ENCODE assay signal across 8 cellular contexts in genomic region chr7:130896898-130897514, GRCh38.
A peak's percentile ranks its signal among the peaks of the same experiment; 100 is the strongest.
DNase-seq lines count a peak whose midpoint lies in the region; ATAC-seq, FAIRE-seq and TF ChIP-seq lines count a peak whose summit lies in the region.

No MANE protein-coding gene starts in this region.

- 46 to 47% methylated on average over 22 of the region's 22 CpGs for WGBS in pancreas, 2 donors

- H3K36me3 ChIP-seq in SK-N-MC (ENCODE audit: insufficient read depth, low read length) (peaks cover 85% of the 10 kb centered on the region), pancreas (no peaks in the 10 kb centered on the region), upper lobe of right lung (peaks cover 54% of the 10 kb centered on the region)

- H3K4me3 ChIP-seq in SK-N-MC (no peak overlapping the region), pancreas (no peak overlapping the region), upper lobe of right lung (no peak overlapping the region)

- H3K9me3 Mint-ChIP-seq in activated naive CD4-positive, alpha-beta T cell treated with anti-CD3 and anti-CD28 coated beads, Interleukin-2, amount 50 U/mL, for 24 hours = no peaks in the 10 kb centered on the region
- H3K9me3 Mint-ChIP-seq in glutamatergic neuron (ENCODE audit: unreplicated experiment) = peaks cover 6% of the 10 kb centered on the region

- H3K27me3 ChIP-seq in pancreas (no peaks in the 10 kb centered on the region), upper lobe of right lung (no peaks in the 10 kb centered on the region)

- H3K4me3 Mint-ChIP-seq in activated naive CD4-positive, alpha-beta T cell treated with anti-CD3 and anti-CD28 coated beads, Interleukin-2, amount 50 U/mL, for 24 hours = peak overlapping the region; percentile 71
- no peak overlapping the region for H3K4me3 Mint-ChIP-seq in glutamatergic neuron (ENCODE audit: unreplicated experiment)

- ATAC-seq in pancreas = peak; percentile 55 to 66 (median 62)
- ATAC-seq in upper lobe of right lung = peak; percentile 64

- peaks cover 5% of the 10 kb centered on the region; the same call in 1 of the 2 replicates for H3K9me3 ChIP-seq in SK-N-MC (ENCODE audit: low read depth, low read length)
- no peaks in the 10 kb centered on the region for H3K9me3 ChIP-seq in pancreas
- H3K9me3 ChIP-seq in upper lobe of right lung = no peaks in the 10 kb centered on the region

- peaks cover 88% of the 10 kb centered on the region for H3K4me1 Mint-ChIP-seq in activated naive CD4-positive, alpha-beta T cell treated with anti-CD3 and anti-CD28 coated beads, Interleukin-2, amount 50 U/mL, for 24 hours
- H3K4me1 Mint-ChIP-seq in glutamatergic neuron (ENCODE audit: low read depth, unreplicated experiment) = peaks cover 23% of the 10 kb centered on the region

- peak overlapping the region; percentile 8 for H3K9ac ChIP-seq in SK-N-MC (ENCODE audit: insufficient read length)

- H3K36me3 Mint-ChIP-seq in activated naive CD4-positive, alpha-beta T cell treated with anti-CD3 and anti-CD28 coated beads, Interleukin-2, amount 50 U/mL, for 24 hours = peaks cover 41% of the 10 kb centered on the region
- peaks cover 7% of the 10 kb centered on the region for H3K36me3 Mint-ChIP-seq in glutamatergic neuron (ENCODE audit: unreplicated experiment)

- intact Hi-C loops in pancreas (cut with DNase I) = loop anchor here in 1 of 3 donors (5.0 kb wide), 2 partner anchors 110 to 150 kb away; no protein-coding TSS in a partner anchor
- intact Hi-C loops in upper lobe of right lung (cut with DNase I) = loop anchor here (10.0 kb wide), 1 partner anchor 118 kb away; no protein-coding TSS in a partner anchor

- no peak for TF ChIP-seq POLR2A in H54 (IDR thresholded peaks at IDR 0.05; ENCODE audit: low read depth, low read length)

- DNase-seq in GM10266 (ENCODE audit: extremely low spot score) = peak; percentile 53
- DNase-seq in HUDEP-2 (lab: John Stamatoyannopoulos, UW; ENCODE audit: unreplicated experiment in 76 of 76) = peak in 69 of 76 experiments; percentile 2 to 72 (median 38)
- DNase-seq in SK-N-MC (ENCODE audit: low read depth, low spot score) = no peak
- peak; percentile 76 for DNase-seq in glutamatergic neuron
- DNase-seq in pancreas = peak in 5 of 6 donors; percentile 50 to 79 (median 70)
- DNase-seq in upper lobe of right lung = peak; percentile 86
- DNase-seq in H54 (ENCODE audit: insufficient read length, low spot score) = no peak

- FAIRE-seq in pancreas (lab: Jason Lieb, UNC) = no peak
- FAIRE-seq in H54 (lab: Jason Lieb, UNC) = no peak

- no peaks in the 10 kb centered on the region for H3K27me3 Mint-ChIP-seq in activated naive CD4-positive, alpha-beta T cell treated with anti-CD3 and anti-CD28 coated beads, Interleukin-2, amount 50 U/mL, for 24 hours
- peaks cover 4% of the 10 kb centered on the region for H3K27me3 Mint-ChIP-seq in glutamatergic neuron (ENCODE audit: unreplicated experiment)

- H3K4me1 ChIP-seq in pancreas = peaks cover 10 to 63% (median 38%) of the 10 kb centered on the region in 3 donors
- H3K4me1 ChIP-seq in upper lobe of right lung = peaks cover 78% of the 10 kb centered on the region

- peak overlapping the region; percentile 83 for H3K27ac Mint-ChIP-seq in activated naive CD4-positive, alpha-beta T cell treated with anti-CD3 and anti-CD28 coated beads, Interleukin-2, amount 50 U/mL, for 24 hours
- peak overlapping the region; percentile 2 for H3K27ac Mint-ChIP-seq in glutamatergic neuron (ENCODE audit: unreplicated experiment)

- TF ChIP-seq CTCF in GM10266 (IDR thresholded peaks at IDR 0.05; ENCODE audit: control insufficient read depth, insufficient read depth, low read depth, missing control alignments) (peak; percentile 94), glutamatergic neuron (IDR thresholded peaks at IDR 0.05; ENCODE audit: partially characterized antibody, unreplicated experiment) (peak; percentile 74), pancreas (IDR thresholded peaks at IDR 0.05) (peak; percentile 57 to 67 (median 62)), upper lobe of right lung (IDR thresholded peaks at IDR 0.05) (peak; percentile 79)

- H3K27ac ChIP-seq in SK-N-MC = peak overlapping the region; percentile 60
- H3K27ac ChIP-seq in pancreas = peak overlapping the region in 2 of 4 donors; percentile 9 to 57
- H3K27ac ChIP-seq in upper lobe of right lung = peak overlapping the region; percentile 37

Comparison
In these comparisons a context has a peak if more than half of its experiments do, and no peak if none do; other contexts are left out.
1. DNase-seq: peak in GM10266 (single experiment), HUDEP-2 (69 of 76), glutamatergic neuron (single experiment), pancreas (5 of 6) and upper lobe of right lung (single experiment); none in SK-N-MC (single experiment) and H54 (single experiment).
2. Peak in every context shown above with its lines, with median percentiles within 50 percentile points of each other: CTCF ChIP-seq.